ENCODE assay signal across 8 cellular contexts in genomic region chr19:32404939-32405430, GRCh38. TPM values are rescaled to one million over a fixed set of nuclear protein-coding genes. Genes with fewer than 3 reads are reported as not detected.
DNase-seq lines count a peak whose midpoint lies in the region; ATAC-seq and TF ChIP-seq lines count a peak whose summit lies in the region.

No MANE protein-coding gene starts in this region.

- no peak for DNase-seq in CD4-positive, CD25-positive, alpha-beta regulatory T cell
- peak; percentile 11 for DNase-seq in GM19240 (ENCODE audit: insufficient read length, low spot score)
- no peak for DNase-seq in activated T-cell treated with anti-CD3 and anti-CD28 coated beads, Interleukin-2, amount 50 U/mL, for 24 hours
- DNase-seq in fibroblast of the conjunctiva (ENCODE audit: low read depth) = peak; percentile 13
- DNase-seq in D341Med (ENCODE audit: low spot score) = no peak

- H3K27me3 ChIP-seq in CD4-positive, CD25-positive, alpha-beta regulatory T cell (ENCODE audit: control insufficient read depth, insufficient read depth, low read length) = no peaks in the 10 kb centered on the region

- H3K36me3 ChIP-seq in CD4-positive, CD25-positive, alpha-beta regulatory T cell (ENCODE audit: control insufficient read depth, insufficient read depth, low read length) = peaks cover 6% of the 10 kb centered on the region

- H3K4me1 ChIP-seq in CD4-positive, CD25-positive, alpha-beta regulatory T cell (ENCODE audit: control insufficient read depth, insufficient read depth, low read length, poor library complexity, severe bottlenecking) = peaks cover 16% of the 10 kb centered on the region

- H3K27me3 Mint-ChIP-seq in CD4-positive, CD25-positive, alpha-beta regulatory T cell = no peaks in the 10 kb centered on the region
- H3K27me3 Mint-ChIP-seq in IgD-negative memory B cell (no peaks in the 10 kb centered on the region), nephron (ENCODE audit: low read depth) (no peaks in the 10 kb centered on the region)
- no peaks in the 10 kb centered on the region for H3K27me3 Mint-ChIP-seq in activated T-cell treated with anti-CD3 and anti-CD28 coated beads, Interleukin-2, amount 50 U/mL, for 24 hours

- H3K27ac Mint-ChIP-seq in CD4-positive, CD25-positive, alpha-beta regulatory T cell = peak overlapping the region; percentile 14 to 93 (median 86)
- H3K27ac Mint-ChIP-seq in IgD-negative memory B cell = peak overlapping the region in 2 of 3 donors; percentile 85 to 93
- H3K27ac Mint-ChIP-seq in activated T-cell treated with anti-CD3 and anti-CD28 coated beads, Interleukin-2, amount 50 U/mL, for 24 hours = peak overlapping the region; percentile 94
- H3K27ac Mint-ChIP-seq in nephron = peak overlapping the region; percentile 92 to 98 (median 96)

- peaks cover 4 to 34% (median 14%) of the 10 kb centered on the region in 4 donors for H3K4me1 Mint-ChIP-seq in CD4-positive, CD25-positive, alpha-beta regulatory T cell
- peaks cover 4 to 11% (median 9%) of the 10 kb centered on the region in 3 donors for H3K4me1 Mint-ChIP-seq in IgD-negative memory B cell
- H3K4me1 Mint-ChIP-seq in activated T-cell treated with anti-CD3 and anti-CD28 coated beads, Interleukin-2, amount 50 U/mL, for 24 hours (ENCODE audit: low read depth) = peaks cover 29% of the 10 kb centered on the region
- peaks cover 40% of the 10 kb centered on the region for H3K4me1 Mint-ChIP-seq in nephron

- no peaks in the 10 kb centered on the region for H3K9me3 ChIP-seq in CD4-positive, CD25-positive, alpha-beta regulatory T cell (ENCODE audit: control insufficient read depth in 2 of 2, low read length in 2 of 2)

- peak overlapping the region; percentile 85 for H3K27ac ChIP-seq in CD4-positive, CD25-positive, alpha-beta regulatory T cell (ENCODE audit: insufficient read depth, low read length, poor library complexity, severe bottlenecking)

- ATAC-seq in CD4-positive, CD25-positive, alpha-beta regulatory T cell (ENCODE audit: low read depth in 2 of 2) = peak; percentile 3 to 4
- ATAC-seq in HG02588 (IDR thresholded peaks at IDR 0.05; ENCODE audit: unreplicated experiment) = no peak

- H3K4me3 ChIP-seq in CD4-positive, CD25-positive, alpha-beta regulatory T cell (ENCODE audit: low read depth, low read length) = peak overlapping the region; percentile 64

- H3K9me3 Mint-ChIP-seq in CD4-positive, CD25-positive, alpha-beta regulatory T cell = no peaks in the 10 kb centered on the region
- H3K9me3 Mint-ChIP-seq in IgD-negative memory B cell (no peaks in the 10 kb centered on the region), nephron (no peaks in the 10 kb centered on the region)
- H3K9me3 Mint-ChIP-seq in activated T-cell treated with anti-CD3 and anti-CD28 coated beads, Interleukin-2, amount 50 U/mL, for 24 hours = no peaks in the 10 kb centered on the region

- peak overlapping the region; percentile 80 to 91 (median 88) for H3K4me3 Mint-ChIP-seq in CD4-positive, CD25-positive, alpha-beta regulatory T cell
- H3K4me3 Mint-ChIP-seq in IgD-negative memory B cell (peak overlapping the region; percentile 89 to 96 (median 92)), nephron (peak overlapping the region; percentile 90 to 94 (median 94))
- H3K4me3 Mint-ChIP-seq in activated T-cell treated with anti-CD3 and anti-CD28 coated beads, Interleukin-2, amount 50 U/mL, for 24 hours = peak overlapping the region; percentile 88

- TF ChIP-seq CTCF in nephron (IDR thresholded peaks at IDR 0.05; ENCODE audit: unreplicated experiment in 3 of 3) = no peak

- peaks cover 10% of the 10 kb centered on the region for H3K36me3 Mint-ChIP-seq in CD4-positive, CD25-positive, alpha-beta regulatory T cell
- H3K36me3 Mint-ChIP-seq in IgD-negative memory B cell (peaks cover 7% of the 10 kb centered on the region), nephron (ENCODE audit: low read depth) (peaks cover 26% of the 10 kb centered on the region)
- peaks cover 35% of the 10 kb centered on the region for H3K36me3 Mint-ChIP-seq in activated T-cell treated with anti-CD3 and anti-CD28 coated beads, Interleukin-2, amount 50 U/mL, for 24 hours (ENCODE audit: low read depth)

RNA-seq across cellular contexts. Expression of gene DPY19L3, which starts 0.6 kb away (rescaled TPM):
- total RNA-seq in CD4-positive, CD25-positive, alpha-beta regulatory T cell = 17.4 TPM
- polyA plus RNA-seq in CD4-positive, CD25-positive, alpha-beta regulatory T cell = 1 to 10 TPM; 4.5 to 6.4 (median 5.7) TPM
- 2.1 TPM for polyA plus RNA-seq in IgD-negative memory B cell

RNA-seq across cellular contexts. Expression of gene ZNF507, which starts 59.6 kb away (rescaled TPM):
- total RNA-seq in CD4-positive, CD25-positive, alpha-beta regulatory T cell = 32.1 TPM
- 1 to 10 TPM; 5.6 to 7.5 (median 6.0) TPM for polyA plus RNA-seq in CD4-positive, CD25-positive, alpha-beta regulatory T cell
- polyA plus RNA-seq in IgD-negative memory B cell = 6.9 TPM

Comparison
In these comparisons a context has a peak if more than half of its experiments do, and no peak if none do; other contexts are left out.
1. DNase-seq: peak in GM19240 (single experiment) and fibroblast of the conjunctiva (single experiment); none in CD4-positive, CD25-positive, alpha-beta regulatory T cell (0 of 3), activated T-cell treated with anti-CD3 and anti-CD28 coated beads, Interleukin-2, amount 50 U/mL, for 24 hours (single experiment) and D341Med (single experiment).
2. Peak in every context shown above with its lines, with median percentiles within 50 percentile points of each other: H3K27ac Mint-ChIP-seq and H3K4me3 Mint-ChIP-seq.